ENCODE assay signal across 16 cellular contexts in the genomic region with DNA sequence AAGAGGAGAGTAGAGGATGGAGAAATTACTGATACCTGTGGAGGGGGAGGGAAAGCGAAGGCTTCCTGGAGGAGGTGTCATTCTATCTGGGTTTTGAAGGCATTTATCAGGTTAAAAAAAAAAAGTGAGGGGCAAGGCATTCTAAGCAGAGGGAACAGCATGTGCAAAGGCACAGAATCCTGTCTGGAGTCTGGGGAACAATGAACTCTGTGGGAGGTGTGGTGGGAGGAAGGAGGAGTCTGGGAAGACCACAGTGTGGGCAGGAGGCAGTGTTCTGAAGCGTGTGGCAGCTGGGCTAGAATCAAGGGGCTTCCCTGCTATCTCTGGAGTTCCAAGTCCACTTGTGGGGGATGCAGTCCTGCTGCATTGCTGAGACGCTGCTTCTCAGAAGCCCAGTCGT.
DNase-seq lines count a peak whose midpoint lies in the region; ATAC-seq, FAIRE-seq and TF ChIP-seq lines count a peak whose summit lies in the region.
"Had no signal": no experiment of that assay in that cellular context is flagged by ENCODE, and none has a peak within 500 bp of the region (broad histone marks: within the 10 kb centered on the region; RNA-seq: fewer than 3 reads in every experiment).

No MANE protein-coding gene starts in this region.

- TF ChIP-seq POLR2A in K562 (conservative IDR thresholded peaks at IDR 0.05), result no peak

- no peaks in the 10 kb centered on the region for H3K9me3 Mint-ChIP-seq in activated naive CD4-positive, alpha-beta T cell treated with anti-CD3 and anti-CD28 coated beads, Interleukin-2, amount 50 U/mL, for 72 hours
- H3K9me3 Mint-ChIP-seq in nephron progenitor cell, result no peaks in the 10 kb centered on the region
- no peaks in the 10 kb centered on the region for H3K9me3 Mint-ChIP-seq in T-helper 2 cell treated with Interferon-gamma antibody and Interleukin-4, amounts not matched to agents 5 μg/mL and 100 μg/mL, for 36 hours
- H3K9me3 Mint-ChIP-seq: CD14-positive monocyte; CD4-positive, alpha-beta memory T cell had no signal

- POLR2A ChIA-PET in K562 (lab: Yijun Ruan, JAX), result interaction anchor here (0.6 kb wide), 1 partner anchor 80 kb away, joined by 3 read pairs; no protein-coding TSS in a partner anchor

- peak overlapping the region; percentile 6 to 63 for H3K27ac Mint-ChIP-seq in activated naive CD4-positive, alpha-beta T cell treated with anti-CD3 and anti-CD28 coated beads, Interleukin-2, amount 50 U/mL, for 72 hours
- H3K27ac Mint-ChIP-seq in nephron progenitor cell, result peak overlapping the region; percentile 62
- no peak overlapping the region for H3K27ac Mint-ChIP-seq in T-helper 2 cell treated with Interferon-gamma antibody and Interleukin-4, amounts not matched to agents 5 μg/mL and 100 μg/mL, for 36 hours
- H3K27ac Mint-ChIP-seq: CD4-positive, alpha-beta memory T cell had no signal

- WGBS in K562 (ENCODE audit: insufficient coverage, low coverage, missing lambda C conversion rate), result 93% methylated on average over 3 of the region's 4 CpGs

- intact Hi-C loops in K562 (cut with micrococcal nuclease), result no loop called here

- CTCF ChIA-PET in K562 (lab: Yijun Ruan, JAX; ENCODE audit: low intra/inter-chr PET ratio), result no interaction called here

- H3K79me2 ChIP-seq in K562 (ENCODE audit: control insufficient read depth, insufficient read depth, low read length), result no peaks in the 10 kb centered on the region

- no peak for TF ChIP-seq EP300 in K562 (IDR thresholded peaks at IDR 0.05; ENCODE audit: low read length)

- H3K9me3 ChIP-seq in K562 (replicated peaks; ENCODE audit: control insufficient read depth, insufficient read depth, low read depth, low read length), result no peaks in the 10 kb centered on the region
- H3K9me3 ChIP-seq: BLaER1 had no signal

- no peak for FAIRE-seq in K562 (lab: Jason Lieb, UNC)

- H4K20me1 ChIP-seq in K562 (replicated peaks; ENCODE audit: control insufficient read depth, insufficient read depth, low read length), result no peaks in the 10 kb centered on the region
- H4K20me1 ChIP-seq: BLaER1 had no signal

- H3K4me1 Mint-ChIP-seq in nephron progenitor cell, result peaks cover 54% of the 10 kb centered on the region
- H3K4me1 Mint-ChIP-seq in T-helper 2 cell treated with Interferon-gamma antibody and Interleukin-4, amounts not matched to agents 5 μg/mL and 100 μg/mL, for 36 hours (ENCODE audit: low read depth), result no peaks in the 10 kb centered on the region

- H3K27ac ChIP-seq in K562 (ENCODE audit: extremely low read depth, low read depth, low read length), result no peak overlapping the region
- H3K27ac ChIP-seq: BLaER1 had no signal

- in situ Hi-C loops in K562 (cut with MboI), result no loop called here

- no peak overlapping the region for H3K9ac ChIP-seq in K562 (ENCODE audit: insufficient read depth in 1 of 2, low read depth in 2 of 2, low read length in 2 of 2)
- H3K9ac ChIP-seq: BLaER1 had no signal

- H3K9me1 ChIP-seq in K562 (ENCODE audit: control insufficient read depth, insufficient read depth, low read length), result no peaks in the 10 kb centered on the region

- H3K4me3 ChIP-seq in K562, result no peak overlapping the region
- H3K4me3 ChIP-seq: BLaER1 had no signal

- no peaks in the 10 kb centered on the region for H3K27me3 ChIP-seq in K562 (ENCODE audit: control insufficient read depth in 2 of 2, insufficient read depth in 2 of 2, low read length in 2 of 2)
- H3K27me3 ChIP-seq: BLaER1 had no signal

- H3K36me3 ChIP-seq in K562 (ENCODE audit: control insufficient read depth, insufficient read depth, low read length), result peaks cover 22% of the 10 kb centered on the region; the same call in 2 of the 3 replicates

- no peak for ATAC-seq in activated naive CD4-positive, alpha-beta T cell treated with anti-CD3 and anti-CD28 coated beads, Interleukin-2, amount 50 U/mL, for 72 hours
- ATAC-seq in K562, result no peak
- ATAC-seq in GM18502 (IDR thresholded peaks at IDR 0.05; ENCODE audit: poor library complexity, unreplicated experiment), result no peak

- no peak overlapping the region for H3K4me2 ChIP-seq in K562 (ENCODE audit: insufficient read depth, low read length)
- H3K4me2 ChIP-seq: BLaER1 had no signal

- peaks cover 2% of the 10 kb centered on the region for H3K27me3 Mint-ChIP-seq in nephron progenitor cell (ENCODE audit: low read depth, poor library complexity)
- H3K27me3 Mint-ChIP-seq in T-helper 2 cell treated with Interferon-gamma antibody and Interleukin-4, amounts not matched to agents 5 μg/mL and 100 μg/mL, for 36 hours (ENCODE audit: low read depth), result no peaks in the 10 kb centered on the region
- H3K27me3 Mint-ChIP-seq: CD4-positive, alpha-beta memory T cell had no signal

- BruUV-seq in K562 (replicated peaks; lab: Mats Ljungman, UMichigan), result no TSS peak

- peaks cover 0 to 9% of the 10 kb centered on the region in 2 experiments; a peak in 1 of 5 replicates for H3K4me1 ChIP-seq in K562 (replicated peaks in 1 of 2; ENCODE audit: control insufficient read depth in 2 of 2, insufficient read depth in 2 of 2, low read length in 2 of 2)

- TF ChIP-seq CTCF in K562 (IDR thresholded peaks at IDR 0.05 in 2 of 3, conservative IDR thresholded peaks at IDR 0.05 in 1 of 3; ENCODE audit: insufficient read depth in 2 of 3, low read depth in 1 of 3, low read length in 3 of 3) (no peak), nephron progenitor cell (IDR thresholded peaks at IDR 0.05) (no peak)

- no peak overlapping the region for H2AFZ ChIP-seq in K562 (ENCODE audit: low read depth, low read length)

- DNase-seq in activated naive CD4-positive, alpha-beta T cell treated with anti-CD3 and anti-CD28 coated beads, Interleukin-2, amount 50 U/mL, for 72 hours (ENCODE audit: low spot score in 2 of 2), result no peak
- DNase-seq in activated naive CD4-positive, alpha-beta T cell treated with anti-CD3 and anti-CD28 coated beads, Interleukin-2, amount 50 U/mL, for 16 hours, result no peak
- DNase-seq in K562 (ENCODE audit: extremely low read depth in 1 of 4, low spot score in 3 of 4) (no peak), nephron progenitor cell (no peak), kidney glomerular epithelial cell (lab: John Stamatoyannopoulos, UW) (no peak)
- no peak for DNase-seq in T-helper 2 cell treated with Interferon-gamma antibody and Interleukin-4, amounts not matched to agents 5 μg/mL and 100 μg/mL, for 36 hours (ENCODE audit: low spot score)
- DNase-seq: 8988T; Calu3; CD4-positive, alpha-beta memory T cell; DMS79 treated with DMSO at 0.1 percent for 48 hours; GF-D8; GOT3; H7 had no signal

- no peak overlapping the region for H3K4me3 Mint-ChIP-seq in nephron progenitor cell
- H3K4me3 Mint-ChIP-seq in T-helper 2 cell treated with Interferon-gamma antibody and Interleukin-4, amounts not matched to agents 5 μg/mL and 100 μg/mL, for 36 hours, result no peak overlapping the region
- H3K4me3 Mint-ChIP-seq: CD14-positive monocyte; CD4-positive, alpha-beta memory T cell had no signal

- TF ChIP-seq RAD21 in K562 (CRISPR knock-in tag; conservative IDR thresholded peaks at IDR 0.05 in 1 of 2, IDR thresholded peaks at IDR 0.05 in 1 of 2), result no peak

- peaks cover 0 to 8% of the 10 kb centered on the region in 2 donors for H3K36me3 Mint-ChIP-seq in activated naive CD4-positive, alpha-beta T cell treated with anti-CD3 and anti-CD28 coated beads, Interleukin-2, amount 50 U/mL, for 72 hours
- H3K36me3 Mint-ChIP-seq in nephron progenitor cell (ENCODE audit: low read depth), result no peaks in the 10 kb centered on the region
- peaks cover 3% of the 10 kb centered on the region for H3K36me3 Mint-ChIP-seq in T-helper 2 cell treated with Interferon-gamma antibody and Interleukin-4, amounts not matched to agents 5 μg/mL and 100 μg/mL, for 36 hours (ENCODE audit: low read depth)

TF ChIP-seq in K562, 482 proteins besides CTCF, POLR2A, EP300 and RAD21:
- TF ChIP-seq ZNF57 (CRISPR knock-in tag; IDR thresholded peaks at IDR 0.05), result no peak
- peak; percentile 73 for TF ChIP-seq ZFP36 (IDR thresholded peaks at IDR 0.05; ENCODE audit: low read depth, low read length, partially characterized antibody)
